ENCODE assay signal across 9 cellular contexts in genomic region chr9:116687762-116688160, GRCh38. TPM values are rescaled to one million over a fixed set of nuclear protein-coding genes. Genes with fewer than 3 reads are reported as not detected.
A peak's percentile ranks its signal among the peaks of the same experiment; 100 is the strongest.
DNase-seq lines count a peak whose midpoint lies in the region; ATAC-seq, FAIRE-seq and TF ChIP-seq lines count a peak whose summit lies in the region.
"Had no signal": no experiment of that assay in that cellular context is flagged by ENCODE, and none has a peak within 500 bp of the region (broad histone marks: within the 10 kb centered on the region; RNA-seq: fewer than 3 reads in every experiment).

No MANE protein-coding gene starts in this region.

- intact Hi-C loops in natural killer cell (cut with micrococcal nuclease), result no loop called here

- FAIRE-seq in frontal cortex (lab: Jason Lieb, UNC), result no peak
- FAIRE-seq: G401.6 had no signal

- peak overlapping the region; percentile 87 for H3K9ac ChIP-seq in SK-N-MC (ENCODE audit: insufficient read length)

- TF ChIP-seq CTCF in epithelial cell of esophagus (IDR thresholded peaks at IDR 0.05; ENCODE audit: insufficient read depth, low read depth, low read length, missing control alignments) (no peak), natural killer cell (IDR thresholded peaks at IDR 0.05) (no peak)

- no peaks in the 10 kb centered on the region for H3K27me3 Mint-ChIP-seq in natural killer cell (ENCODE audit: low read depth in 2 of 2)

- H3K36me3 ChIP-seq in SK-N-MC (ENCODE audit: insufficient read depth, low read length), result 0 out of 2 replicates have a peak, but pooled peaks cover 4% of the 10 kb centered on the region

- H3K27ac Mint-ChIP-seq in natural killer cell, result peak overlapping the region; percentile 61 to 90

- ATAC-seq in natural killer cell, result peak; percentile 4 to 18 (median 16)

- peaks cover 62 to 66% of the 10 kb centered on the region in 2 donors for H3K4me1 Mint-ChIP-seq in natural killer cell

- H3K9me3 ChIP-seq in SK-N-MC (ENCODE audit: low read depth, low read length), result no peaks in the 10 kb centered on the region

- no peak overlapping the region for H3K27ac ChIP-seq in SK-N-MC

- H3K4me3 ChIP-seq in SK-N-MC (peak overlapping the region; percentile 84), epithelial cell of esophagus (ENCODE audit: low read length) (peak overlapping the region; percentile 83)

- H3K4me3 Mint-ChIP-seq in natural killer cell, result peak overlapping the region; percentile 95

- H3K9me3 Mint-ChIP-seq in natural killer cell, result no peaks in the 10 kb centered on the region

- peak; percentile 63 for DNase-seq in NCI-H82 (lab: John Stamatoyannopoulos, UW)
- no peak for DNase-seq in NCI-H82 treated with DMSO at 0.1 percent for 48 hours (lab: John Stamatoyannopoulos, UW; ENCODE audit: unreplicated experiment)
- no peak for DNase-seq in SK-N-MC (ENCODE audit: low read depth, low spot score)
- DNase-seq in epithelial cell of esophagus (ENCODE audit: low read depth), result no peak
- no peak for DNase-seq in natural killer cell
- no peak for DNase-seq in DMS153 (lab: John Stamatoyannopoulos, UW)
- DNase-seq in frontal cortex (ENCODE audit: low spot score in 2 of 2), result no peak
- DNase-seq in Ammon's horn (ENCODE audit: low spot score), result no peak

- no peaks in the 10 kb centered on the region for H3K36me3 Mint-ChIP-seq in natural killer cell

RNA-seq across cellular contexts. Expression of gene TRIM32, which starts 0.7 kb away (rescaled TPM):
- total RNA-seq in natural killer cell, result 10 to 100 TPM in 2 of 3 donors, 1 to 10 TPM in 1; 8.1 to 12.6 (median 10.8) TPM
- total RNA-seq in frontal cortex, result 19.6 TPM
